8 cellular contexts compared by ENCODE assay signal in genomic region chr20:41692479-41693135, GRCh38.
DNase-seq lines count a peak whose midpoint lies in the region; ATAC-seq and TF ChIP-seq lines count a peak whose summit lies in the region.

No MANE protein-coding gene starts in this region.

- peak; percentile 89 for DNase-seq in BE2C
- peak; percentile 79 to 84 for DNase-seq in NOMO-1 (lab: John Stamatoyannopoulos, UW; ENCODE audit: unreplicated experiment in 2 of 2)
- DNase-seq in activated T-cell treated with anti-CD3 and anti-CD28 coated beads for 4 hours = peak; percentile 48
- DNase-seq in epithelial cell of proximal tubule (ENCODE audit: low read depth) = no peak
- DNase-seq in mucosa of descending colon = peak; percentile 82 to 90 (median 82)
- peak; percentile 47 to 57 for DNase-seq in stimulated activated CD8-positive, alpha-beta memory T cell treated with anti-CD3 and anti-CD28 coated beads, Interleukin-4, amount 100 ng/mL, for 1 hour (ENCODE audit: low read depth in 2 of 2, low spot score in 1 of 2)

- H3K9me3 ChIP-seq in BE2C (no peaks in the 10 kb centered on the region), mucosa of descending colon (no peaks in the 10 kb centered on the region)

- TF ChIP-seq CTCF in BE2C (IDR thresholded peaks at IDR 0.05; ENCODE audit: low read depth, low read length) (no peak), epithelial cell of proximal tubule (conservative IDR thresholded peaks at IDR 0.05; ENCODE audit: low read depth, low read length) (no peak), mucosa of descending colon (IDR thresholded peaks at IDR 0.05) (no peak)

- no peaks in the 10 kb centered on the region for H3K36me3 ChIP-seq in BE2C
- H3K36me3 ChIP-seq in mucosa of descending colon (ENCODE audit: low read depth) = no peaks in the 10 kb centered on the region

- no peaks in the 10 kb centered on the region for H3K27me3 ChIP-seq in BE2C

- H3K4me3 ChIP-seq in BE2C (ENCODE audit: low read depth, low read length) (peak overlapping the region; percentile 91), epithelial cell of proximal tubule (ENCODE audit: low read depth, low read length) (peak overlapping the region; percentile 70), mucosa of descending colon (peak overlapping the region; percentile 38)

- intact Hi-C loops in mucosa of descending colon (cut with DNase I, micrococcal nuclease) = no loop called here

- H3K4me1 ChIP-seq in BE2C = peaks cover 4% of the 10 kb centered on the region
- peaks cover 22% of the 10 kb centered on the region for H3K4me1 ChIP-seq in mucosa of descending colon (ENCODE audit: low read depth)

- ATAC-seq in GM19395 (IDR thresholded peaks at IDR 0.05; ENCODE audit: unreplicated experiment) = peak; percentile 70
- ATAC-seq in HG03520 (IDR thresholded peaks at IDR 0.05; ENCODE audit: unreplicated experiment) = peak; percentile 42
- peak; percentile 68 for ATAC-seq in mucosa of descending colon

Comparison
In these comparisons a context has a peak if more than half of its experiments do, and no peak if none do; other contexts are left out.
1. H3K4me3 ChIP-seq: peak in every context shown above with its lines; median percentile 91 in BE2C; 70 in epithelial cell of proximal tubule; 38 in mucosa of descending colon.